In genomic region chr19:29542327-29542726, GRCh38 we compare ENCODE assay signal across 8 cellular contexts. TPM values are rescaled to one million over a fixed set of nuclear protein-coding genes. Genes with fewer than 3 reads are reported as not detected.
"Had no signal": no experiment of that assay in that cellular context is flagged by ENCODE, and none has a peak within 500 bp of the region (broad histone marks: within the 10 kb centered on the region; RNA-seq: fewer than 3 reads in every experiment).

No MANE protein-coding gene starts in this region.

- ATAC-seq: GM12878 had no signal

- H3K4me3 ChIP-seq: GM12878 had no signal

- DNase-seq: GDM1, GF-D8 had no signal

- FAIRE-seq: G401.6, GM12878, GM12891, GM12892, GM18507, GM19239 had no signal

RNA-seq across cellular contexts. Expression of gene VSTM2B, which starts 16.5 kb away (rescaled TPM):
- total RNA-seq: GM12878 had no signal
- polyA plus RNA-seq: GM12878 had no signal
